Comparison of ENCODE assay signal across 8 cellular contexts in genomic region chr17:752002-752619, GRCh38. TPM values are rescaled to one million over a fixed set of nuclear protein-coding genes. Genes with fewer than 3 reads are reported as not detected.
DNase-seq lines count a peak whose midpoint lies in the region; ATAC-seq and TF ChIP-seq lines count a peak whose summit lies in the region.

Gene GEMIN4, minus strand, starts transcription at chr17:752264. Its CDS starts 122 bp downstream, at chr17:752142.

- TF ChIP-seq POLR2A in NB4 (IDR thresholded peaks at IDR 0.05; ENCODE audit: extremely low read depth, insufficient read length) (peak; percentile 62), heart left ventricle (IDR thresholded peaks at IDR 0.05) (peak in 1 of 2 donors; percentile 60), transverse colon (IDR thresholded peaks at IDR 0.05) (peak; percentile 65)

- TF ChIP-seq CTCF in GM12873 (IDR thresholded peaks at IDR 0.05; ENCODE audit: insufficient read depth, low read depth, low read length, missing control alignments) (peak; percentile 98), NB4 (IDR thresholded peaks at IDR 0.05; ENCODE audit: low read depth, low read length) (peak; percentile 63), heart left ventricle (IDR thresholded peaks at IDR 0.05) (peak; percentile 87 to 100 (median 96)), transverse colon (IDR thresholded peaks at IDR 0.05) (peak; percentile 91 to 98 (median 94))

- H3K9me3 ChIP-seq in adipocyte (ENCODE audit: control insufficient read depth, low read length) (no peaks in the 10 kb centered on the region), heart left ventricle (no peaks in the 10 kb centered on the region), transverse colon (no peaks in the 10 kb centered on the region)

- peak; percentile 90 for DNase-seq in NB4 (ENCODE audit: low read depth)
- DNase-seq in T follicular helper cell (ENCODE audit: low read depth) = peak; percentile 94
- DNase-seq in adipocyte (ENCODE audit: low read depth) = peak; percentile 96
- peak; percentile 92 to 97 (median 94) for DNase-seq in heart left ventricle
- DNase-seq in pons (ENCODE audit: low spot score) = peak; percentile 76
- DNase-seq in transverse colon = peak; percentile 95

- H3K4me3 ChIP-seq in NB4 (ENCODE audit: low read depth, low read length) = peak within 1 kb of the TSS; percentile 88
- peak within 1 kb of the TSS; percentile 91 for H3K4me3 ChIP-seq in adipocyte (ENCODE audit: low read length)
- peak within 1 kb of the TSS; percentile 61 to 94 (median 79) for H3K4me3 ChIP-seq in heart left ventricle
- H3K4me3 ChIP-seq in transverse colon = peak within 1 kb of the TSS; percentile 64 to 91 (median 80)

- H3K27ac ChIP-seq in heart left ventricle = peak within 1 kb of the TSS; percentile 40 to 90 (median 81)
- H3K27ac ChIP-seq in transverse colon = peak within 1 kb of the TSS; percentile 82 to 88 (median 84)

- H3K36me3 ChIP-seq in adipocyte (ENCODE audit: control insufficient read depth, insufficient read depth, low read length, severe bottlenecking) (peaks cover 16% of the 10 kb centered on the region), heart left ventricle (peaks cover 0 to 20% (median 12%) of the 10 kb centered on the region in 9 donors), transverse colon (no peaks in the 10 kb centered on the region)

- no peak for TF ChIP-seq EP300 in transverse colon (IDR thresholded peaks at IDR 0.05; ENCODE audit: low read depth)

- intact Hi-C loops in heart left ventricle (cut with DNase I) = loop anchor here in 1 of 10 donors (2.0 kb wide), 1 partner anchor 37 kb away; the partner anchor contains the start of gene VPS53
- intact Hi-C loops in transverse colon (cut with DNase I; ENCODE audit: low total_unique reads) = no loop called here

- peak within 1 kb of the TSS; percentile 85 for H3K9ac ChIP-seq in adipocyte (ENCODE audit: low read length)

- peak; percentile 77 for ATAC-seq in HG02571 (IDR thresholded peaks at IDR 0.05; ENCODE audit: unreplicated experiment)
- ATAC-seq in heart left ventricle = peak; percentile 78 to 93 (median 91)

- WGBS in heart left ventricle, 4 donors = 0 to 1% (median 0%) methylated on average over 19 to 87 of the region's 87 CpGs
- 0% methylated on average over 34 of the region's 87 CpGs; no CpG with 5 or more reads in 1 of the 2 donors for WGBS in transverse colon (ENCODE audit: low coverage in 1 of 2), 2 donors

- H3K4me1 ChIP-seq in adipocyte (ENCODE audit: control insufficient read depth, insufficient read depth, low read length) = peaks cover 17% of the 10 kb centered on the region
- peaks cover 0 to 28% (median 13%) of the 10 kb centered on the region in 12 donors for H3K4me1 ChIP-seq in heart left ventricle
- H3K4me1 ChIP-seq in transverse colon = peaks cover 7 to 22% (median 16%) of the 10 kb centered on the region in 4 donors

- no peaks in the 10 kb centered on the region for H3K27me3 ChIP-seq in adipocyte (replicated peaks; ENCODE audit: control insufficient read depth, insufficient read depth, low read length)
- H3K27me3 ChIP-seq in heart left ventricle = no peaks in the 10 kb centered on the region
- no peaks in the 10 kb centered on the region for H3K27me3 ChIP-seq in transverse colon

- in situ Hi-C loops in transverse colon (cut with MboI; ENCODE audit: low pct_ligation_motif_present in 1 of 4, low pct_unique_long_range_greater_than_20kb in 1 of 4, low sequenced_read_pairs in 3 of 4) = no loop called here

RNA-seq across cellular contexts. Expression of gene GEMIN4, which starts in this region (rescaled TPM):
- total RNA-seq in heart left ventricle (10 to 100 TPM in 5 of 9 donors, 1 to 10 TPM in 4; 8.7 to 20.8 (median 10.7) TPM), transverse colon (10 to 100 TPM; 10.5 to 70.3 (median 12.4) TPM)
- polyA plus RNA-seq in heart left ventricle = 1 to 10 TPM; 3.2 to 9.0 TPM

Comparison
In these comparisons a context has a peak if more than half of its experiments do, and no peak if none do; other contexts are left out.
1. Peak in every context shown above with its lines: DNase-seq, ATAC-seq, H3K4me3 ChIP-seq and H3K27ac ChIP-seq.